ENCODE assay signal across 22 cellular contexts in the genomic region with DNA sequence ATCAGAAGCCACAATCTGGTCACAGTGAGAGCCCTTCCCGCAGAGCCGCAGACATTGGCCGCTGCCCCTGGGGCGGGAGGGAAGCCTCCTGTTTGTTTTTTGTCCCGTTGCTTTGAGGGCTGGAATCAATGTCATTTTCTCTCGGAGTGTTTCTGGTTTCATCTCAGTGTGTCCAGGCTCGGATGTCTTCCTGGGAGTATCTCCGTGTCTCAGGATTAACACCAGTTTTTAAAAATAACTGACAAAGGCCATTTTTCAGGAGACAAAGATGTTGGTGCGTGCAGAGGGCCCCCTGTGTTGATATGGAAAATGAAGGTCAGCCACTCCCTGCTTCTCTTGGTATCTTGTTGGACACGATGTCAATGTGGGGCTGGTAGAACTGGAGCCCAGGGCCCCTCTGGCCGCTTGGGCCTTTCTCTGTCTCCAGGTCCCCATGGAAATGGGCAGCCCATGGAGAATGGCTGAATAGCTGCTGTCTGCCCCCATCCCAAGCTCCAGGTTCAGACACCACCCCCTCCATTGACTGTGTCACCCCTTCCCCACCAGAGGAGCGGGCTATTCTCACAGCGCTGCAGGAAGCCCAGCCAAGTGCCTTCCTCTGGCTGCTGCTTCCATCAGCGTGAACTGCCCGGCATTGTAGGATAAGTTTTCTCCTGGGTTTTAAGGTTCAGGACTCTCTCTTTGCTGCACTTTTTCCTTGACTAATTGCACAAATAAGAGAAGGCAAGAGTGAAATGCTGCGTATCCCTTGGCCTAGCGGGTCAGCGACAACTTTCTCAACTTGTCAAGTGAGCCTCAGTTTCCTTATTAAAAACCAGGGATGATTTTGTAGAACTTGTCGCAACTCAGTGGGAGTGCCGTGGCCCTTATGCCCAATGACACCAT.
DNase-seq lines count a peak whose midpoint lies in the region; TF ChIP-seq lines count a peak whose summit lies in the region.
"Had no signal": no experiment of that assay in that cellular context is flagged by ENCODE, and none has a peak within 500 bp of the region (broad histone marks: within the 10 kb centered on the region; RNA-seq: fewer than 3 reads in every experiment).

No MANE protein-coding gene starts in this region.

- peaks cover 16% of the 10 kb centered on the region for H3K27me3 Mint-ChIP-seq in nephron (ENCODE audit: low read depth)
- H3K27me3 Mint-ChIP-seq: naive B cell had no signal

- no peaks in the 10 kb centered on the region for H3K4me1 Mint-ChIP-seq in nephron
- H3K4me1 Mint-ChIP-seq: activated CD4-positive, alpha-beta memory T cell treated with anti-CD3 and anti-CD28 coated beads, Interleukin-2, amount 10 ng/mL, durations not matched to agents 7 days and 5 days had no signal

- DNase-seq in NCI-H1417 (lab: John Stamatoyannopoulos, UW), result peak in 2 of 3 experiments; percentile 69 to 82
- no peak for DNase-seq in NCI-H1417 treated with DMSO at 0.1 percent for 48 hours (lab: John Stamatoyannopoulos, UW)
- peak; percentile 56 for DNase-seq in H7
- peak; percentile 45 for DNase-seq in cerebellum (ENCODE audit: low spot score)
- DNase-seq in CD1c-positive myeloid dendritic cell (ENCODE audit: extremely low spot score), result no peak
- DNase-seq in NCI-H526 (lab: John Stamatoyannopoulos, UW), result no peak
- DNase-seq in NK-92 (lab: John Stamatoyannopoulos, UW; ENCODE audit: unreplicated experiment), result no peak
- DNase-seq: activated CD4-positive, alpha-beta memory T cell treated with anti-CD3 and anti-CD28 coated beads, Interleukin-2, amount 10 ng/mL, durations not matched to agents 7 days and 5 days; activated naive CD4-positive, alpha-beta T cell treated with anti-CD3 and anti-CD28 coated beads, Interleukin-2, amount 50 U/mL, for 16 hours; activated T-cell treated with anti-CD3 and anti-CD28 coated beads, Interleukin-2, amount 50 U/mL, for 4 hours; colonic mucosa; HCEC 1CT; mammary epithelial cell; naive B cell; NCI-H1694 treated with DMSO at 0.1 percent for 48 hours; NCI-H446 treated with DMSO at 0.1 percent for 48 hours; Right ventricle myocardium superior; stimulated activated CD4-positive, alpha-beta T cell treated with anti-CD3 and anti-CD28 coated beads, Interleukin-4, amount 100 ng/mL, for 4 hours had no signal

- H3K4me3 ChIP-seq in H7 (ENCODE audit: insufficient read depth, low read depth, low read length), result no peak overlapping the region
- H3K4me3 ChIP-seq: colonic mucosa, psoas muscle, smooth muscle cell had no signal

- H3K9me3 Mint-ChIP-seq in nephron, result no peaks in the 10 kb centered on the region
- H3K9me3 Mint-ChIP-seq: activated CD4-positive, alpha-beta memory T cell treated with anti-CD3 and anti-CD28 coated beads, Interleukin-2, amount 10 ng/mL, durations not matched to agents 7 days and 5 days; activated T-cell treated with anti-CD3 and anti-CD28 coated beads, Interleukin-2, amount 50 U/mL, for 4 hours; naive B cell; T-helper 1 cell treated with Interleukin-12 subunit alpha and Interleukin-12 subunit beta and Interleukin-4 antibody, amounts not matched to agents 30 μg/mL and 1 μg/mL, for 36 hours had no signal

- peak overlapping the region; percentile 21 to 65 (median 37) for H3K27ac Mint-ChIP-seq in nephron
- H3K27ac Mint-ChIP-seq: activated CD4-positive, alpha-beta memory T cell treated with anti-CD3 and anti-CD28 coated beads, Interleukin-2, amount 10 ng/mL, durations not matched to agents 7 days and 5 days; naive B cell; T-helper 1 cell treated with Interleukin-12 subunit alpha and Interleukin-12 subunit beta and Interleukin-4 antibody, amounts not matched to agents 30 μg/mL and 1 μg/mL, for 36 hours had no signal

- no peaks in the 10 kb centered on the region; the same call in 1 of the 2 replicates for H3K27me3 ChIP-seq in H7 (ENCODE audit: control insufficient read depth, insufficient read depth, low read length)
- H3K27me3 ChIP-seq: colonic mucosa had no signal

- TF ChIP-seq CTCF in nephron (IDR thresholded peaks at IDR 0.05; ENCODE audit: unreplicated experiment in 3 of 3), result no peak

- no peaks in the 10 kb centered on the region for H3K36me3 ChIP-seq in H7 (replicated peaks; ENCODE audit: control insufficient read depth, insufficient read depth, low read length)
- H3K36me3 ChIP-seq: colonic mucosa had no signal

- H3K36me3 Mint-ChIP-seq in nephron (ENCODE audit: low read depth), result no peaks in the 10 kb centered on the region
- H3K36me3 Mint-ChIP-seq: naive B cell had no signal

- peak overlapping the region in 2 of 3 experiments; percentile 16 to 52 for H3K4me3 Mint-ChIP-seq in nephron
- H3K4me3 Mint-ChIP-seq: activated CD4-positive, alpha-beta memory T cell treated with anti-CD3 and anti-CD28 coated beads, Interleukin-2, amount 10 ng/mL, durations not matched to agents 7 days and 5 days; activated T-cell treated with anti-CD3 and anti-CD28 coated beads, Interleukin-2, amount 50 U/mL, for 4 hours; T-helper 1 cell treated with Interleukin-12 subunit alpha and Interleukin-12 subunit beta and Interleukin-4 antibody, amounts not matched to agents 30 μg/mL and 1 μg/mL, for 36 hours had no signal

Comparison
In these comparisons a context has a peak if more than half of its experiments do, and no peak if none do; other contexts are left out.
1. DNase-seq: peak in NCI-H1417 (2 of 3), H7 (single experiment) and cerebellum (single experiment); none in NCI-H1417 treated with DMSO at 0.1 percent for 48 hours (single experiment), CD1c-positive myeloid dendritic cell (single experiment), NCI-H526 (0 of 2) and NK-92 (single experiment).